ENCODE assay signal across 27 cellular contexts in genomic region chr6:20098267-20098876, GRCh38.
"Had no signal": no experiment of that assay in that cellular context is flagged by ENCODE, and none has a peak within 500 bp of the region (broad histone marks: within the 10 kb centered on the region; RNA-seq: fewer than 3 reads in every experiment).

No MANE protein-coding gene starts in this region.

- ATAC-seq: activated T-cell treated with anti-CD3 and anti-CD28 coated beads, Interleukin-2, amount 50 U/mL, for 4 hours; left lung; naive thymus-derived CD8-positive, alpha-beta T cell; right lobe of liver; SK-N-SH treated with all-trans-retinoic acid at 6 μM for 48 hours; stimulated activated naive B cell treated with anti-CD40 and anti-IgM and Interleukin-4, amounts not matched to agents 10 μg/mL and 1 μg/mL and 100 μg/mL, for 72 hours; WTC11 had no signal

- H3K36me3 Mint-ChIP-seq: activated naive CD8-positive, alpha-beta T cell; naive thymus-derived CD8-positive, alpha-beta T cell; stimulated activated naive B cell treated with anti-CD40 and anti-IgM and Interleukin-4, amounts not matched to agents 10 μg/mL and 1 μg/mL and 100 μg/mL, for 72 hours had no signal

- DNase-seq: activated CD4-positive, alpha-beta T cell treated with anti-CD3 and anti-CD28 coated beads, Interleukin-2, amount 50 U/mL, for 48 hours; activated CD8-positive, alpha-beta memory T cell treated with anti-CD3 and anti-CD28 coated beads, Interleukin-2, amount 50 U/mL, for 48 hours; activated naive CD4-positive, alpha-beta T cell; activated T-cell treated with anti-CD3 and anti-CD28 coated beads, Interleukin-2, amount 50 U/mL, for 4 hours; adrenal gland; cerebellar nuclear complex; cortex of kidney; hippocampal formation; kidney glomerular epithelial cell; left lung; mammary epithelial cell; naive thymus-derived CD8-positive, alpha-beta T cell; ovary; right lobe of liver; small intestine; stimulated activated CD4-positive, alpha-beta T cell treated with anti-CD3 and anti-CD28 coated beads, Interleukin-2, amount 100 ng/mL, for 24 hours; stimulated activated naive B cell treated with anti-CD40 and anti-IgM and Interleukin-4, amounts not matched to agents 10 μg/mL and 1 μg/mL and 100 μg/mL, for 72 hours; T-helper 1 cell; T-helper 9 cell had no signal

- H3K4me3 Mint-ChIP-seq: activated naive CD8-positive, alpha-beta T cell; activated T-cell treated with anti-CD3 and anti-CD28 coated beads, Interleukin-2, amount 50 U/mL, for 4 hours; mesothelial cell of epicardium; naive thymus-derived CD8-positive, alpha-beta T cell; stimulated activated naive B cell treated with anti-CD40 and anti-IgM and Interleukin-4, amounts not matched to agents 10 μg/mL and 1 μg/mL and 100 μg/mL, for 72 hours; WTC11 had no signal

- H3K4me1 Mint-ChIP-seq: naive thymus-derived CD8-positive, alpha-beta T cell; stimulated activated naive B cell treated with anti-CD40 and anti-IgM and Interleukin-4, amounts not matched to agents 10 μg/mL and 1 μg/mL and 100 μg/mL, for 72 hours had no signal

- H3K27me3 Mint-ChIP-seq: activated naive CD8-positive, alpha-beta T cell; naive thymus-derived CD8-positive, alpha-beta T cell; stimulated activated naive B cell treated with anti-CD40 and anti-IgM and Interleukin-4, amounts not matched to agents 10 μg/mL and 1 μg/mL and 100 μg/mL, for 72 hours had no signal

- H3K27me3 ChIP-seq: adrenal gland, ascending aorta, breast epithelium, left lung, ovary, right lobe of liver had no signal

- H3K27ac ChIP-seq: adrenal gland, ascending aorta, breast epithelium, epithelial cell of prostate, left lung, ovary, right lobe of liver had no signal

- H3K27ac Mint-ChIP-seq: activated naive CD8-positive, alpha-beta T cell; activated T-helper 2 cell treated with anti-CD3 and anti-CD28 coated beads, Interferon-gamma antibody, Interleukin-2, Interleukin-4, amounts not matched to agents 10 μg/mL and 5 μg/mL and 100 μg/mL, durations not matched to agents 14 hours and 24 hours and 36 hours; mesothelial cell of epicardium; naive thymus-derived CD8-positive, alpha-beta T cell; stimulated activated naive B cell treated with anti-CD40 and anti-IgM and Interleukin-4, amounts not matched to agents 10 μg/mL and 1 μg/mL and 100 μg/mL, for 72 hours; WTC11 had no signal

- H3K4me1 ChIP-seq: adrenal gland, breast epithelium, left lung, right lobe of liver had no signal

- H3K9me3 ChIP-seq: adrenal gland, ascending aorta, breast epithelium, left lung, ovary, right lobe of liver had no signal

- H3K36me3 ChIP-seq: adrenal gland, breast epithelium, ovary had no signal

- H3K4me3 ChIP-seq: adrenal gland, ascending aorta, breast epithelium, left lung, ovary, right lobe of liver had no signal

- H3K9me3 Mint-ChIP-seq: activated T-cell treated with anti-CD3 and anti-CD28 coated beads, Interleukin-2, amount 50 U/mL, for 4 hours; activated T-helper 2 cell treated with anti-CD3 and anti-CD28 coated beads, Interferon-gamma antibody, Interleukin-2, Interleukin-4, amounts not matched to agents 10 μg/mL and 5 μg/mL and 100 μg/mL, durations not matched to agents 14 hours and 24 hours and 36 hours; mesothelial cell of epicardium; naive thymus-derived CD8-positive, alpha-beta T cell; stimulated activated naive B cell treated with anti-CD40 and anti-IgM and Interleukin-4, amounts not matched to agents 10 μg/mL and 1 μg/mL and 100 μg/mL, for 72 hours; WTC11 had no signal
